Comparison of ENCODE assay signal across 11 cellular contexts in genomic region chr16:87178977-87179376, GRCh38.
A peak's percentile ranks its signal among the peaks of the same experiment; 100 is the strongest.
DNase-seq lines count a peak whose midpoint lies in the region; ATAC-seq and TF ChIP-seq lines count a peak whose summit lies in the region.
"Had no signal": no experiment of that assay in that cellular context is flagged by ENCODE, and none has a peak within 500 bp of the region (broad histone marks: within the 10 kb centered on the region; RNA-seq: fewer than 3 reads in every experiment).

No MANE protein-coding gene starts in this region.

- no peak overlapping the region for H3K4me3 ChIP-seq in SJSA1
- no peak overlapping the region for H3K4me3 ChIP-seq in fibroblast of villous mesenchyme (ENCODE audit: low read depth, low read length)
- no peak overlapping the region for H3K4me3 ChIP-seq in ovary

- TF ChIP-seq EP300 in ovary (IDR thresholded peaks at IDR 0.05): no peak

- intact Hi-C loops in ovary (cut with DNase I): no loop called here

- H3K27me3 ChIP-seq in SJSA1 (replicated peaks) (no peaks in the 10 kb centered on the region), ovary (no peaks in the 10 kb centered on the region)

- H3K4me1 ChIP-seq in SJSA1 (replicated peaks): peaks cover 48% of the 10 kb centered on the region
- peaks cover 5% of the 10 kb centered on the region for H3K4me1 ChIP-seq in ovary (ENCODE audit: insufficient read depth)

- H3K9me3 ChIP-seq in SJSA1 (replicated peaks) (no peaks in the 10 kb centered on the region), ovary (no peaks in the 10 kb centered on the region)

- no peak for TF ChIP-seq POLR2A in ovary (IDR thresholded peaks at IDR 0.05)

- 4 to 19% (median 11%) methylated on average over 9 of the region's 9 CpGs for WGBS in ovary, 3 donors

- ATAC-seq in HG03159 (IDR thresholded peaks at IDR 0.05; ENCODE audit: unreplicated experiment) (no peak), HG02938 (IDR thresholded peaks at IDR 0.05; ENCODE audit: unreplicated experiment) (no peak)
- ATAC-seq: activated CD4-positive, alpha-beta T cell treated with anti-CD3 and anti-CD28 coated beads for 36 hours; effector memory CD8-positive, alpha-beta T cell had no signal

- H3K36me3 ChIP-seq in SJSA1: no peaks in the 10 kb centered on the region
- H3K36me3 ChIP-seq in ovary: no peaks in the 10 kb centered on the region

- peak; percentile 82 for DNase-seq in ELR (ENCODE audit: low read depth)
- peak; percentile 68 to 80 for DNase-seq in SJSA1 (ENCODE audit: low read depth in 1 of 2, low spot score in 2 of 2)
- peak; percentile 62 for DNase-seq in fibroblast of villous mesenchyme (ENCODE audit: low read depth)
- peak in 4 of 5 donors; percentile 30 to 50 (median 43) for DNase-seq in ovary
- DNase-seq in T-helper 1 cell: no peak
- no peak for DNase-seq in RPMI8226
- DNase-seq: activated CD4-positive, alpha-beta T cell treated with anti-CD3 and anti-CD28 coated beads for 36 hours; activated naive CD4-positive, alpha-beta T cell; effector memory CD8-positive, alpha-beta T cell had no signal

- no peak for TF ChIP-seq CTCF in fibroblast of villous mesenchyme (IDR thresholded peaks at IDR 0.05; ENCODE audit: insufficient read depth, low read depth, low read length)
- no peak for TF ChIP-seq CTCF in ovary (IDR thresholded peaks at IDR 0.05)

- H3K27ac ChIP-seq in SJSA1 (peak overlapping the region; percentile 71), ovary (no peak overlapping the region)

Comparison
In these comparisons a context has a peak if more than half of its experiments do, and no peak if none do; other contexts are left out.
1. DNase-seq: peak in ELR (single experiment), SJSA1 (2 of 2), fibroblast of villous mesenchyme (single experiment) and ovary (4 of 5); none in T-helper 1 cell (0 of 5) and RPMI8226 (single experiment).